1 cellular context compared by ENCODE assay signal in genomic region chr6:28863607-28864320, GRCh38.
TF ChIP-seq lines count a peak whose summit lies in the region.

No MANE protein-coding gene starts in this region.

TF ChIP-seq in K562, 482 proteins besides CTCF, POLR2A, EP300 and RAD21 (continued from another document and continues in another):
- TF ChIP-seq BCLAF1 (IDR thresholded peaks at IDR 0.05; ENCODE audit: borderline replicate concordance in 1 of 2, control insufficient read depth in 1 of 2, low read depth in 2 of 2, low read length in 1 of 2) (peak in 1 of 2 experiments; percentile 73; a peak in 1 of 4 replicates), HDAC6 (IDR thresholded peaks at IDR 0.05; ENCODE audit: low read depth, low read length) (peak; percentile 89; the same call in 1 of the 2 replicates), MTA1 (IDR thresholded peaks at IDR 0.05; ENCODE audit: borderline replicate concordance) (peak; percentile 54; the same call in 1 of the 2 replicates), BCOR (IDR thresholded peaks at IDR 0.05) (0 out of 2 replicates have a peak, but pooled peaks have one; percentile 31), KDM2B (CRISPR knock-in tag; IDR thresholded peaks at IDR 0.05) (peak; percentile 8; the same call in 1 of the 2 replicates), CC2D1A (IDR thresholded peaks at IDR 0.05) (no peak), ARID1B (IDR thresholded peaks at IDR 0.05) (peak; percentile 26; the same call in 1 of the 2 replicates), ETV6 (IDR thresholded peaks at IDR 0.05; ENCODE audit: borderline replicate concordance in 1 of 2, low read depth in 2 of 2, low read length in 1 of 2) (peak in 1 of 2 experiments; percentile 39; a peak in 1 of 4 replicates), ETV6 (CRISPR knock-in tag; IDR thresholded peaks at IDR 0.05; ENCODE audit: borderline replicate concordance) (peak; percentile 95; the same call in 1 of the 2 replicates), KDM5B (IDR thresholded peaks at IDR 0.05; ENCODE audit: insufficient replicate concordance, low read depth, low read length) (peak; percentile 49), ZBTB9 (CRISPR knock-in tag; IDR thresholded peaks at IDR 0.05) (no peak), RFX1 (IDR thresholded peaks at IDR 0.05) (peak; percentile 71), ZC3H8 (IDR thresholded peaks at IDR 0.05) (no peak), NFIC (IDR thresholded peaks at IDR 0.05) (peak; percentile 94), MEF2D (tag; conservative IDR thresholded peaks at IDR 0.05; ENCODE audit: low read depth) (0 out of 2 replicates have a peak, but pooled peaks have one; percentile 63), PHTF2 (CRISPR knock-in tag; IDR thresholded peaks at IDR 0.05) (0 out of 2 replicates have a peak, but pooled peaks have one; percentile 40), NCOA2 (IDR thresholded peaks at IDR 0.05; ENCODE audit: partially characterized antibody in 2 of 2) (no peak), RNF2 (IDR thresholded peaks at IDR 0.05) (peak; percentile 96), POLR2H (tag; IDR thresholded peaks at IDR 0.05; ENCODE audit: low read depth) (peak; percentile 100), FOS (IDR thresholded peaks at IDR 0.05; ENCODE audit: extremely low read depth, insufficient read length) (no peak), TBP (optimal IDR thresholded peaks at IDR 0.05; ENCODE audit: low read depth, low read length) (peak; percentile 99), NR2C1 (IDR thresholded peaks at IDR 0.05) (peak; percentile 58; the same call in 1 of the 2 replicates), NR2C1 (tag; IDR thresholded peaks at IDR 0.05) (peak; percentile 64), RBM22 (IDR thresholded peaks at IDR 0.05; ENCODE audit: low read depth, low read length, poor library complexity, severe bottlenecking) (peak; percentile 62), ZC3H11A (IDR thresholded peaks at IDR 0.05; ENCODE audit: low read depth, low read length) (no peak), BRF1 (IDR thresholded peaks at IDR 0.05; ENCODE audit: borderline replicate concordance, extremely low read depth, insufficient read length) (peak; percentile 90), IFI16 (CRISPR knock-in tag; IDR thresholded peaks at IDR 0.05) (no peak), NCOA1 (IDR thresholded peaks at IDR 0.05; ENCODE audit: low read depth) (0 out of 2 replicates have a peak, but pooled peaks have one; percentile 11), MXI1 (IDR thresholded peaks at IDR 0.05; ENCODE audit: low read depth, low read length) (0 out of 2 replicates have a peak, but pooled peaks have one; percentile 26), NFIX (CRISPR knock-in tag; IDR thresholded peaks at IDR 0.05; ENCODE audit: low read depth) (peak; percentile 10; the same call in 1 of the 2 replicates), ZNF3 (CRISPR knock-in tag; IDR thresholded peaks at IDR 0.05) (no peak), TFAP4 (CRISPR knock-in tag; IDR thresholded peaks at IDR 0.05; ENCODE audit: borderline replicate concordance) (peak; percentile 53; the same call in 1 of the 2 replicates), MYC (IDR thresholded peaks at IDR 0.05; ENCODE audit: low read depth, low read length) (peak; percentile 97), MYC (CRISPR knock-in tag; IDR thresholded peaks at IDR 0.05; ENCODE audit: borderline replicate concordance, low read depth) (peak; percentile 69; the same call in 1 of the 2 replicates), FOXJ2 (tag; IDR thresholded peaks at IDR 0.05) (peak; percentile 80; the same call in 1 of the 2 replicates), BDP1 (IDR thresholded peaks at IDR 0.05; ENCODE audit: insufficient read depth, insufficient read length) (peak; percentile 91), NONO (IDR thresholded peaks at IDR 0.05; ENCODE audit: low read depth in 2 of 2, low read length in 1 of 2) (peak in 1 of 2 experiments; percentile 57; a peak in 1 of 4 replicates), TEAD4 (IDR thresholded peaks at IDR 0.05; ENCODE audit: low read length) (peak; percentile 87), TEAD4 (CRISPR knock-in tag; IDR thresholded peaks at IDR 0.05; ENCODE audit: borderline replicate concordance) (peak; percentile 87), YY1 (IDR thresholded peaks at IDR 0.05; ENCODE audit: borderline replicate concordance in 1 of 3, control insufficient read depth in 1 of 3, extremely low read depth in 1 of 3, insufficient read depth in 3 of 3, insufficient read length in 1 of 3, insufficient replicate concordance in 2 of 3, low read depth in 1 of 3, low read length in 2 of 3) (peak in 1 of 3 experiments; percentile 70), NR3C1 (CRISPR knock-in tag; IDR thresholded peaks at IDR 0.05) (0 out of 2 replicates have a peak, but pooled peaks have one; percentile 66), E2F3 (CRISPR knock-in tag; IDR thresholded peaks at IDR 0.05) (peak; percentile 97), HDAC8 (tag; IDR thresholded peaks at IDR 0.05) (0 out of 2 replicates have a peak, but pooled peaks have one; percentile 53)
- TF ChIP-seq, protein P1, sequence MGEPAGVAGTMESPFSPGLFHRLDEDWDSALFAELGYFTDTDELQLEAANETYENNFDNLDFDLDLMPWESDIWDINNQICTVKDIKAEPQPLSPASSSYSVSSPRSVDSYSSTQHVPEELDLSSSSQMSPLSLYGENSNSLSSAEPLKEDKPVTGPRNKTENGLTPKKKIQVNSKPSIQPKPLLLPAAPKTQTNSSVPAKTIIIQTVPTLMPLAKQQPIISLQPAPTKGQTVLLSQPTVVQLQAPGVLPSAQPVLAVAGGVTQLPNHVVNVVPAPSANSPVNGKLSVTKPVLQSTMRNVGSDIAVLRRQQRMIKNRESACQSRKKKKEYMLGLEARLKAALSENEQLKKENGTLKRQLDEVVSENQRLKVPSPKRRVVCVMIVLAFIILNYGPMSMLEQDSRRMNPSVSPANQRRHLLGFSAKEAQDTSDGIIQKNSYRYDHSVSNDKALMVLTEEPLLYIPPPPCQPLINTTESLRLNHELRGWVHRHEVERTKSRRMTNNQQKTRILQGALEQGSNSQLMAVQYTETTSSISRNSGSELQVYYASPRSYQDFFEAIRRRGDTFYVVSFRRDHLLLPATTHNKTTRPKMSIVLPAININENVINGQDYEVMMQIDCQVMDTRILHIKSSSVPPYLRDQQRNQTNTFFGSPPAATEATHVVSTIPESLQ (CRISPR knock-in tag; IDR thresholded peaks at IDR 0.05) = peak; percentile 76
- TF ChIP-seq, protein P2, sequence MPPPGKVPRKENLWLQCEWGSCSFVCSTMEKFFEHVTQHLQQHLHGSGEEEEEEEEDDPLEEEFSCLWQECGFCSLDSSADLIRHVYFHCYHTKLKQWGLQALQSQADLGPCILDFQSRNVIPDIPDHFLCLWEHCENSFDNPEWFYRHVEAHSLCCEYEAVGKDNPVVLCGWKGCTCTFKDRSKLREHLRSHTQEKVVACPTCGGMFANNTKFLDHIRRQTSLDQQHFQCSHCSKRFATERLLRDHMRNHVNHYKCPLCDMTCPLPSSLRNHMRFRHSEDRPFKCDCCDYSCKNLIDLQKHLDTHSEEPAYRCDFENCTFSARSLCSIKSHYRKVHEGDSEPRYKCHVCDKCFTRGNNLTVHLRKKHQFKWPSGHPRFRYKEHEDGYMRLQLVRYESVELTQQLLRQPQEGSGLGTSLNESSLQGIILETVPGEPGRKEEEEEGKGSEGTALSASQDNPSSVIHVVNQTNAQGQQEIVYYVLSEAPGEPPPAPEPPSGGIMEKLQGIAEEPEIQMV (tag; conservative IDR thresholded peaks at IDR 0.05; ENCODE audit: low read depth) = no peak; the same call in 1 of the 2 replicates
- TF ChIP-seq, protein P3, sequence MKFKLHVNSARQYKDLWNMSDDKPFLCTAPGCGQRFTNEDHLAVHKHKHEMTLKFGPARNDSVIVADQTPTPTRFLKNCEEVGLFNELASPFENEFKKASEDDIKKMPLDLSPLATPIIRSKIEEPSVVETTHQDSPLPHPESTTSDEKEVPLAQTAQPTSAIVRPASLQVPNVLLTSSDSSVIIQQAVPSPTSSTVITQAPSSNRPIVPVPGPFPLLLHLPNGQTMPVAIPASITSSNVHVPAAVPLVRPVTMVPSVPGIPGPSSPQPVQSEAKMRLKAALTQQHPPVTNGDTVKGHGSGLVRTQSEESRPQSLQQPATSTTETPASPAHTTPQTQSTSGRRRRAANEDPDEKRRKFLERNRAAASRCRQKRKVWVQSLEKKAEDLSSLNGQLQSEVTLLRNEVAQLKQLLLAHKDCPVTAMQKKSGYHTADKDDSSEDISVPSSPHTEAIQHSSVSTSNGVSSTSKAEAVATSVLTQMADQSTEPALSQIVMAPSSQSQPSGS (CRISPR knock-in tag; IDR thresholded peaks at IDR 0.05) = no peak
- TF ChIP-seq, protein P4, sequence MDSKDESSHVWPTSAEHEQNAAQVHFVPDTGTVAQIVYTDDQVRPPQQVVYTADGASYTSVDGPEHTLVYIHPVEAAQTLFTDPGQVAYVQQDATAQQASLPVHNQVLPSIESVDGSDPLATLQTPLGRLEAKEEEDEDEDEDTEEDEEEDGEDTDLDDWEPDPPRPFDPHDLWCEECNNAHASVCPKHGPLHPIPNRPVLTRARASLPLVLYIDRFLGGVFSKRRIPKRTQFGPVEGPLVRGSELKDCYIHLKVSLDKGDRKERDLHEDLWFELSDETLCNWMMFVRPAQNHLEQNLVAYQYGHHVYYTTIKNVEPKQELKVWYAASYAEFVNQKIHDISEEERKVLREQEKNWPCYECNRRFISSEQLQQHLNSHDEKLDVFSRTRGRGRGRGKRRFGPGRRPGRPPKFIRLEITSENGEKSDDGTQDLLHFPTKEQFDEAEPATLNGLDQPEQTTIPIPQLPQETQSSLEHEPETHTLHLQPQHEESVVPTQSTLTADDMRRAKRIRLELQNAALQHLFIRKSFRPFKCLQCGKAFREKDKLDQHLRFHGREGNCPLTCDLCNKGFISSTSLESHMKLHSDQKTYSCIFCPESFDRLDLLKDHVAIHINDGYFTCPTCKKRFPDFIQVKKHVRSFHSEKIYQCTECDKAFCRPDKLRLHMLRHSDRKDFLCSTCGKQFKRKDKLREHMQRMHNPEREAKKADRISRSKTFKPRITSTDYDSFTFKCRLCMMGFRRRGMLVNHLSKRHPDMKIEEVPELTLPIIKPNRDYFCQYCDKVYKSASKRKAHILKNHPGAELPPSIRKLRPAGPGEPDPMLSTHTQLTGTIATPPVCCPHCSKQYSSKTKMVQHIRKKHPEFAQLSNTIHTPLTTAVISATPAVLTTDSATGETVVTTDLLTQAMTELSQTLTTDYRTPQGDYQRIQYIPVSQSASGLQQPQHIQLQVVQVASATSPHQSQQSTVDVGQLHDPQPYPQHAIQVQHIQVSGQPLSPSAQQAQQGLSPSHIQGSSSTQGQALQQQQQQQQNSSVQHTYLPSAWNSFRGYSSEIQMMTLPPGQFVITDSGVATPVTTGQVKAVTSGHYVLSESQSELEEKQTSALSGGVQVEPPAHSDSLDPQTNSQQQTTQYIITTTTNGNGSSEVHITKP (IDR thresholded peaks at IDR 0.05; ENCODE audit: partially characterized antibody) = peak; percentile 18
- TF ChIP-seq, protein P5, sequence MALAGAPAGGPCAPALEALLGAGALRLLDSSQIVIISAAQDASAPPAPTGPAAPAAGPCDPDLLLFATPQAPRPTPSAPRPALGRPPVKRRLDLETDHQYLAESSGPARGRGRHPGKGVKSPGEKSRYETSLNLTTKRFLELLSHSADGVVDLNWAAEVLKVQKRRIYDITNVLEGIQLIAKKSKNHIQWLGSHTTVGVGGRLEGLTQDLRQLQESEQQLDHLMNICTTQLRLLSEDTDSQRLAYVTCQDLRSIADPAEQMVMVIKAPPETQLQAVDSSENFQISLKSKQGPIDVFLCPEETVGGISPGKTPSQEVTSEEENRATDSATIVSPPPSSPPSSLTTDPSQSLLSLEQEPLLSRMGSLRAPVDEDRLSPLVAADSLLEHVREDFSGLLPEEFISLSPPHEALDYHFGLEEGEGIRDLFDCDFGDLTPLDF (CRISPR knock-in tag; IDR thresholded peaks at IDR 0.05) = peak; percentile 99
